Comparison of ENCODE assay signal across 1 cellular context in the genomic region with DNA sequence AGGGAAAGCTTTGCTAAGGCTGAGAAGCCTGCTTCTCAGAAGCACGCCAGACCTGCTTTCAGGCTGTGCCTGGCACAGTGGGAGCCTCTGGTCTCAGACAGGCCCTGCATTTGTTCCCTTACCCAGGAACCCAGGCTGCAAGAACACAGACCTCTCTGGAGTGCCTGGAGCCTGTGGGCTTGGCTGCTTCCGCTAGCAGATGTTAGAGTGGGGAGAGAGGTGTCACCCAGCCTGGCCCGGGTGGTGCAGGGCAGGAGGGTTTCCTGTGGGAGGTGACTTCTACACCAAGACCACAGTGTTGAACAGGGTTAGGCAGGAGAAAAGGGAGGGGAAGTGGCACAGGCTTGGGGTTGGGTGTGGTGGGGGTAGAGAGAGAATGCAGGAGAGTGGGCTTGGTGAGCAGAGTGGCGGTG.
TF ChIP-seq lines count a peak whose summit lies in the region.

No MANE protein-coding gene starts in this region.

TF ChIP-seq in GM12878, 131 proteins besides CTCF, POLR2A, EP300 and RAD21:
- TF ChIP-seq NR2F1 (conservative IDR thresholded peaks at IDR 0.05) (0 out of 2 replicates have a peak, but pooled peaks have one; percentile 21), SPI1 (IDR thresholded peaks at IDR 0.05; ENCODE audit: borderline replicate concordance, insufficient read depth, low read depth, low read length) (peak; percentile 25; the same call in 1 of the 2 replicates), PAX5 (IDR thresholded peaks at IDR 0.05; ENCODE audit: borderline replicate concordance, low read depth, low read length) (peak; percentile 15; the same call in 1 of the 2 replicates), RUNX3 (IDR thresholded peaks at IDR 0.05; ENCODE audit: low read length) (no peak), BHLHE40 (IDR thresholded peaks at IDR 0.05; ENCODE audit: borderline replicate concordance in 1 of 2, low read depth in 2 of 2, low read length in 1 of 2) (peak in 1 of 2 experiments; percentile 6; a peak in 1 of 4 replicates), FOS (IDR thresholded peaks at IDR 0.05; ENCODE audit: borderline replicate concordance, extremely low read depth, insufficient read length) (no peak), IKZF1 (conservative IDR thresholded peaks at IDR 0.05) (peak; percentile 64), NRF1 (conservative IDR thresholded peaks at IDR 0.05; ENCODE audit: low read depth, low read length) (no peak), MTA2 (IDR thresholded peaks at IDR 0.05; ENCODE audit: low read depth) (0 out of 2 replicates have a peak, but pooled peaks have one; percentile 25), IKZF2 (IDR thresholded peaks at IDR 0.05) (peak; percentile 64 to 72; a peak in 2 of 4 replicates)
TF ChIP-seq in GM12878: peak in this region for 7.
